In genomic region chr1:177873238-177873637, GRCh38 we compare ENCODE assay signal across 10 cellular contexts.
DNase-seq lines count a peak whose midpoint lies in the region; TF ChIP-seq lines count a peak whose summit lies in the region.
"Had no signal": no experiment of that assay in that cellular context is flagged by ENCODE, and none has a peak within 500 bp of the region (broad histone marks: within the 10 kb centered on the region; RNA-seq: fewer than 3 reads in every experiment).

No MANE protein-coding gene starts in this region.

- no peak overlapping the region for H3K4me3 ChIP-seq in osteoblast (ENCODE audit: insufficient read depth, low read length)
- no peak overlapping the region for H3K4me3 ChIP-seq in endodermal cell (ENCODE audit: low read length)

- H3K27me3 ChIP-seq in osteoblast (ENCODE audit: insufficient read depth, low read length) (no peaks in the 10 kb centered on the region), endodermal cell (ENCODE audit: control insufficient read depth, insufficient read depth, low read length, poor library complexity, severe bottlenecking) (no peaks in the 10 kb centered on the region)

- H3K27ac ChIP-seq in osteoblast (ENCODE audit: low read depth, low read length) (no peak overlapping the region), endodermal cell (ENCODE audit: low read depth, low read length) (no peak overlapping the region)

- peaks cover 3% of the 10 kb centered on the region for H3K4me1 Mint-ChIP-seq in endodermal cell

- H3K4me3 Mint-ChIP-seq in endodermal cell = no peak overlapping the region

- no peak overlapping the region for H3K9ac ChIP-seq in endodermal cell (ENCODE audit: extremely low read depth, low read length, poor library complexity, severe bottlenecking)

- H3K27ac Mint-ChIP-seq in endodermal cell = no peak overlapping the region

- H3K9me3 Mint-ChIP-seq in endodermal cell = peaks cover 2% of the 10 kb centered on the region

- TF ChIP-seq CTCF in osteoblast (IDR thresholded peaks at IDR 0.05; ENCODE audit: extremely low read depth, low read depth, low read length) (no peak), endodermal cell (conservative IDR thresholded peaks at IDR 0.05) (no peak)

- no peaks in the 10 kb centered on the region for H3K36me3 Mint-ChIP-seq in endodermal cell (ENCODE audit: low read depth)

- peak overlapping the region; percentile 55 for H3K4me2 ChIP-seq in osteoblast (ENCODE audit: insufficient read depth, low read length)

- no peak overlapping the region for H2AFZ ChIP-seq in osteoblast (ENCODE audit: low read length)

- no peaks in the 10 kb centered on the region for H3K27me3 Mint-ChIP-seq in endodermal cell (ENCODE audit: insufficient read depth)

- WGBS in endodermal cell (ENCODE audit: insufficient coverage in 1 of 2, insufficient read length in 1 of 2), 2 experiments = 81 to 85% methylated on average over 3 to 5 of the region's 5 CpGs

- no peaks in the 10 kb centered on the region for H3K79me2 ChIP-seq in osteoblast (ENCODE audit: insufficient read depth, low read length)

- no peaks in the 10 kb centered on the region for H4K20me1 ChIP-seq in osteoblast (ENCODE audit: insufficient read depth, low read length)

- no peaks in the 10 kb centered on the region for H3K4me1 ChIP-seq in osteoblast (ENCODE audit: insufficient read depth, low read length)
- no peaks in the 10 kb centered on the region for H3K4me1 ChIP-seq in endodermal cell (ENCODE audit: control insufficient read depth, insufficient read depth, low read length)

- no peaks in the 10 kb centered on the region for H3K36me3 ChIP-seq in osteoblast (ENCODE audit: insufficient read depth, low read length)
- H3K36me3 ChIP-seq in endodermal cell (ENCODE audit: control insufficient read depth, insufficient read depth, low read length) = no peaks in the 10 kb centered on the region

- peak; percentile 80 for DNase-seq in Daoy (ENCODE audit: low read depth)
- peak; percentile 16 for DNase-seq in OCI-M1 (lab: John Stamatoyannopoulos, UW)
- DNase-seq in fibroblast of gingiva (ENCODE audit: low read depth) = peak; percentile 74
- DNase-seq in osteoblast (ENCODE audit: insufficient read length, low spot score, missing footprints) = peak; percentile 51
- DNase-seq in endodermal cell = no peak
- DNase-seq in LoVo (ENCODE audit: low spot score) = no peak
- DNase-seq in GOT3 (lab: John Stamatoyannopoulos, UW) = no peak
- no peak for DNase-seq in effector CD8-positive, alpha-beta T cell (lab: John Stamatoyannopoulos, UW)
- DNase-seq: activated naive CD4-positive, alpha-beta T cell treated with Interleukin-2 at 50 U/mL for 16 hours; erythroblast had no signal

- H3K9me3 ChIP-seq in osteoblast (ENCODE audit: low read depth, low read length) (no peaks in the 10 kb centered on the region), endodermal cell (ENCODE audit: control insufficient read depth, low read length) (no peaks in the 10 kb centered on the region)

Comparison
In these comparisons a context has a peak if more than half of its experiments do, and no peak if none do; other contexts are left out.
1. DNase-seq: peak in Daoy (single experiment), OCI-M1 (single experiment), fibroblast of gingiva (single experiment) and osteoblast (single experiment); none in endodermal cell (single experiment), LoVo (single experiment), GOT3 (single experiment) and effector CD8-positive, alpha-beta T cell (single experiment).